ENCODE assay signal across 1 cellular context in the genomic region with DNA sequence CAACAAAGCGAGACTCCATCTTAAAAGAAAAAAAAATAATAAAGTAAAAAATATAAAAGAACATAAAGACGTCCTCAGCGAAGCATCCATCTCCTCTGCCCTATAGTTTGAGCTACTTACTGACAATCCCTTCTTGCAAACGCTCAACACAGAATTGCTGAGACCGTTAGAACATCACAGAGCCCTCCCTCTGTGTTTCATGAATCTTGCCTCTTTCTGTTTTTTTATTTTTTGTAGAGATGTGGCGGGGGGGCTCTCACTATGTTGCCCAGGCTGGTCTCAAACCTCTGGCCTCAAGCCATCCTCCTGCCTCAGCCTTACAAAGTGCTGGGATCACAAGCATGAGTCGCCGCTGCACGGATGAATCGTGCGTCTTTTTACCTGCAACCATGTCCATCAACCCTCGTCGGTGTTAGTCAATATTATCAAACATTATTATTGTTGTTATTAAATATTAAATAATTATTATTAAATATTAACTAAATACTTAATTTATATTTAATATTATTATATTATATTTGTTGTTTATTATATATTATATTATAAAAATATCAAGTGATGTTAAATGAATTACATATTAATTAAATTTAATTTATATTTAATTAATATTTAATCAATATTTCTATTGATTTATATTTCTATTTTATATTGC.
TF ChIP-seq lines count a peak whose summit lies in the region.

No MANE protein-coding gene starts in this region.

TF ChIP-seq in HepG2, 621 proteins besides CTCF, POLR2A, EP300 and RAD21:
- TF ChIP-seq HCFC1 (IDR thresholded peaks at IDR 0.05; ENCODE audit: low read depth, low read length) (no peak), ZNF766 (CRISPR knock-in tag; IDR thresholded peaks at IDR 0.05; ENCODE audit: borderline replicate concordance) (no peak), ZNF12 (CRISPR knock-in tag; IDR thresholded peaks at IDR 0.05) (no peak), ZNF552 (CRISPR knock-in tag; IDR thresholded peaks at IDR 0.05; ENCODE audit: borderline replicate concordance) (no peak), MIER2 (CRISPR knock-in tag; IDR thresholded peaks at IDR 0.05) (no peak), ZC3H13 (CRISPR knock-in tag; IDR thresholded peaks at IDR 0.05) (no peak), KDM5B (CRISPR knock-in tag; IDR thresholded peaks at IDR 0.05; ENCODE audit: borderline replicate concordance) (no peak), MXD3 (CRISPR knock-in tag; IDR thresholded peaks at IDR 0.05) (no peak), ZKSCAN1 (IDR thresholded peaks at IDR 0.05; ENCODE audit: low read length) (no peak), HNF1B (CRISPR knock-in tag; IDR thresholded peaks at IDR 0.05) (no peak), NFKBIZ (CRISPR knock-in tag; IDR thresholded peaks at IDR 0.05) (no peak)
- TF ChIP-seq, protein P1, sequence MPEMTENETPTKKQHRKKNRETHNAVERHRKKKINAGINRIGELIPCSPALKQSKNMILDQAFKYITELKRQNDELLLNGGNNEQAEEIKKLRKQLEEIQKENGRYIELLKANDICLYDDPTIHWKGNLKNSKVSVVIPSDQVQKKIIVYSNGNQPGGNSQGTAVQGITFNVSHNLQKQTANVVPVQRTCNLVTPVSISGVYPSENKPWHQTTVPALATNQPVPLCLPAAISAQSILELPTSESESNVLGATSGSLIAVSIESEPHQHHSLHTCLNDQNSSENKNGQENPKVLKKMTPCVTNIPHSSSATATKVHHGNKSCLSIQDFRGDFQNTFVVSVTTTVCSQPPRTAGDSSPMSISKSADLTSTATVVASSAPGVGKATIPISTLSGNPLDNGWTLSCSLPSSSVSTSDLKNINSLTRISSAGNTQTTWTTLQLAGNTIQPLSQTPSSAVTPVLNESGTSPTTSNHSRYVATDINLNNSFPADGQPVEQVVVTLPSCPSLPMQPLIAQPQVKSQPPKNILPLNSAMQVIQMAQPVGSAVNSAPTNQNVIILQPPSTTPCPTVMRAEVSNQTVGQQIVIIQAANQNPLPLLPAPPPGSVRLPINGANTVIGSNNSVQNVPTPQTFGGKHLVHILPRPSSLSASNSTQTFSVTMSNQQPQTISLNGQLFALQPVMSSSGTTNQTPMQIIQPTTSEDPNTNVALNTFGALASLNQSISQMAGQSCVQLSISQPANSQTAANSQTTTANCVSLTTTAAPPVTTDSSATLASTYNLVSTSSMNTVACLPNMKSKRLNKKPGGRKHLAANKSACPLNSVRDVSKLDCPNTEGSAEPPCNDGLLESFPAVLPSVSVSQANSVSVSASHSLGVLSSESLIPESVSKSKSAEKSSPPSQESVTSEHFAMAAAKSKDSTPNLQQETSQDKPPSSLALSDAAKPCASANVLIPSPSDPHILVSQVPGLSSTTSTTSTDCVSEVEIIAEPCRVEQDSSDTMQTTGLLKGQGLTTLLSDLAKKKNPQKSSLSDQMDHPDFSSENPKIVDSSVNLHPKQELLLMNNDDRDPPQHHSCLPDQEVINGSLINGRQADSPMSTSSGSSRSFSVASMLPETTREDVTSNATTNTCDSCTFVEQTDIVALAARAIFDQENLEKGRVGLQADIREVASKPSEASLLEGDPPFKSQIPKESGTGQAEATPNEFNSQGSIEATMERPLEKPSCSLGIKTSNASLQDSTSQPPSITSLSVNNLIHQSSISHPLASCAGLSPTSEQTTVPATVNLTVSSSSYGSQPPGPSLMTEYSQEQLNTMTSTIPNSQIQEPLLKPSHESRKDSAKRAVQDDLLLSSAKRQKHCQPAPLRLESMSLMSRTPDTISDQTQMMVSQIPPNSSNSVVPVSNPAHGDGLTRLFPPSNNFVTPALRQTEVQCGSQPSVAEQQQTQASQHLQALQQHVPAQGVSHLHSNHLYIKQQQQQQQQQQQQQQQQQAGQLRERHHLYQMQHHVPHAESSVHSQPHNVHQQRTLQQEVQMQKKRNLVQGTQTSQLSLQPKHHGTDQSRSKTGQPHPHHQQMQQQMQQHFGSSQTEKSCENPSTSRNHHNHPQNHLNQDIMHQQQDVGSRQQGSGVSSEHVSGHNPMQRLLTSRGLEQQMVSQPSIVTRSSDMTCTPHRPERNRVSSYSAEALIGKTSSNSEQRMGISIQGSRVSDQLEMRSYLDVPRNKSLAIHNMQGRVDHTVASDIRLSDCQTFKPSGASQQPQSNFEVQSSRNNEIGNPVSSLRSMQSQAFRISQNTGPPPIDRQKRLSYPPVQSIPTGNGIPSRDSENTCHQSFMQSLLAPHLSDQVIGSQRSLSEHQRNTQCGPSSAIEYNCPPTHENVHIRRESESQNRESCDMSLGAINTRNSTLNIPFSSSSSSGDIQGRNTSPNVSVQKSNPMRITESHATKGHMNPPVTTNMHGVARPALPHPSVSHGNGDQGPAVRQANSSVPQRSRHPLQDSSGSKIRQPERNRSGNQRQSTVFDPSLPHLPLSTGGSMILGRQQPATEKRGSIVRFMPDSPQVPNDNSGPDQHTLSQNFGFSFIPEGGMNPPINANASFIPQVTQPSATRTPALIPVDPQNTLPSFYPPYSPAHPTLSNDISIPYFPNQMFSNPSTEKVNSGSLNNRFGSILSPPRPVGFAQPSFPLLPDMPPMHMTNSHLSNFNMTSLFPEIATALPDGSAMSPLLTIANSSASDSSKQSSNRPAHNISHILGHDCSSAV (CRISPR knock-in tag; IDR thresholded peaks at IDR 0.05; ENCODE audit: borderline replicate concordance), result no peak
